10 cellular contexts compared by ENCODE assay signal in genomic region chr21:29155118-29155932, GRCh38. TPM values are rescaled to one million over a fixed set of nuclear protein-coding genes. Genes with fewer than 3 reads are reported as not detected.
DNase-seq lines count a peak whose midpoint lies in the region; ATAC-seq, FAIRE-seq and TF ChIP-seq lines count a peak whose summit lies in the region.
"Had no signal": no experiment of that assay in that cellular context is flagged by ENCODE, and none has a peak within 500 bp of the region (broad histone marks: within the 10 kb centered on the region; RNA-seq: fewer than 3 reads in every experiment).

No MANE protein-coding gene starts in this region.

- DNase-seq in Daoy (ENCODE audit: low read depth) (peak; percentile 73), astrocyte of the hippocampus (ENCODE audit: low read depth, low spot score) (peak; percentile 71), right cardiac atrium (peak; percentile 76 to 90 (median 87)), psoas muscle (peak; percentile 63 to 82), T-helper 17 cell (no peak), frontal cortex (ENCODE audit: low spot score in 2 of 2) (no peak), RKO (ENCODE audit: low spot score) (no peak), NCI-H748 treated with DMSO at 0.1 percent for 48 hours (lab: John Stamatoyannopoulos, UW) (no peak)
- DNase-seq: hippocampal formation had no signal

- H3K4me3 Mint-ChIP-seq in T-helper 17 cell: no peak overlapping the region

- FAIRE-seq in frontal cortex (lab: Jason Lieb, UNC): no peak

- H3K4me3 ChIP-seq in right cardiac atrium (ENCODE audit: low read length) (peak overlapping the region; percentile 50), psoas muscle (peak overlapping the region; percentile 34)

- H3K27ac ChIP-seq in right cardiac atrium (ENCODE audit: low read length): peak overlapping the region; percentile 56
- peak overlapping the region; percentile 87 for H3K27ac ChIP-seq in psoas muscle
- H3K27ac ChIP-seq: HL-60 had no signal

- no peak overlapping the region for H3K27ac Mint-ChIP-seq in T-helper 17 cell

- no peak for TF ChIP-seq CTCF in psoas muscle (IDR thresholded peaks at IDR 0.05)

- H3K4me1 ChIP-seq in right cardiac atrium (ENCODE audit: control insufficient read depth, insufficient read depth, low read length) (no peaks in the 10 kb centered on the region), psoas muscle (peaks cover 58% of the 10 kb centered on the region)

- peaks cover 0 to 10% of the 10 kb centered on the region in 2 donors for H3K36me3 ChIP-seq in psoas muscle (ENCODE audit: insufficient read depth in 1 of 2, low read depth in 1 of 2)

- ATAC-seq in right cardiac atrium: peak; percentile 95 to 96
- ATAC-seq in psoas muscle: peak; percentile 87 to 90 (median 88)
- ATAC-seq in T-helper 17 cell: no peak

- 19% methylated on average over 25 of the region's 25 CpGs for WGBS in right cardiac atrium
- 14 to 29% (median 17%) methylated on average over 25 of the region's 25 CpGs for WGBS in psoas muscle, 3 donors

- intact Hi-C loops in right cardiac atrium (cut with DNase I) (loop anchor here in 3 of 4 donors (10.0 kb wide), 1 partner anchor 61 kb away; no protein-coding TSS in a partner anchor), psoas muscle (cut with DNase I) (loop anchor here (2.0 to 5.0 kb wide), 3 partner anchors 63 to 143 kb away; partner anchors contain the start of gene BACH1 (in 2 of the 2))

- no peaks in the 10 kb centered on the region for H3K27me3 Mint-ChIP-seq in T-helper 17 cell

- H3K36me3 Mint-ChIP-seq in T-helper 17 cell (ENCODE audit: low read depth): peaks cover 2% of the 10 kb centered on the region

- no peaks in the 10 kb centered on the region for H3K4me1 Mint-ChIP-seq in T-helper 17 cell

- H3K27me3 ChIP-seq in right cardiac atrium (ENCODE audit: control insufficient read depth, insufficient read depth): no peaks in the 10 kb centered on the region
- H3K27me3 ChIP-seq in psoas muscle (ENCODE audit: insufficient read depth in 3 of 3, low read length in 2 of 3): no peaks in the 10 kb centered on the region

- H3K9me3 ChIP-seq in right cardiac atrium (ENCODE audit: control insufficient read depth, low read length): no peaks in the 10 kb centered on the region
- H3K9me3 ChIP-seq in psoas muscle: no peaks in the 10 kb centered on the region
- H3K9me3 ChIP-seq in T-helper 17 cell (ENCODE audit: control insufficient read depth, low read length, poor library complexity, severe bottlenecking): no peaks in the 10 kb centered on the region

RNA-seq across cellular contexts. Expression of gene MAP3K7CL, which starts 24.9 kb away (rescaled TPM):
- 22.6 and 35.8 TPM in 2 replicates for total RNA-seq in Daoy (2014; rRNA removed; shearing (Covaris generic))
- total RNA-seq in right cardiac atrium: 1 to 10 TPM; 1.8 to 6.0 (median 3.3) TPM
- polyA plus RNA-seq in right cardiac atrium: 3.2 TPM
- 100 to 1,000 TPM in 1 of 4 donors, 10 to 100 TPM in 3; 15.3 to 107 (median 23.7) TPM for total RNA-seq in psoas muscle
- polyA plus RNA-seq in psoas muscle: 10 to 100 TPM in 2 of 3 donors, 1 to 10 TPM in 1; 3.3 to 18.4 (median 12.8) TPM
- total RNA-seq in T-helper 17 cell: 10 to 100 TPM; 11.6 to 85.3 TPM
- 1.2 TPM for total RNA-seq in frontal cortex

Comparison
In these comparisons a context has a peak if more than half of its experiments do, and no peak if none do; other contexts are left out.
1. DNase-seq: peak in Daoy (single experiment), astrocyte of the hippocampus (single experiment), right cardiac atrium (3 of 3) and psoas muscle (2 of 2); none in T-helper 17 cell (0 of 3), frontal cortex (0 of 2), RKO (single experiment) and NCI-H748 treated with DMSO at 0.1 percent for 48 hours (single experiment).